In genomic region chr19:38506723-38507550, GRCh38 we compare ENCODE assay signal across 8 cellular contexts.
A peak's percentile ranks its signal among the peaks of the same experiment; 100 is the strongest.
DNase-seq lines count a peak whose midpoint lies in the region; ATAC-seq lines count a peak whose summit lies in the region.

No MANE protein-coding gene starts in this region.

- ATAC-seq in HG03159 (IDR thresholded peaks at IDR 0.05; ENCODE audit: unreplicated experiment) (peak; percentile 56), HG03175 (IDR thresholded peaks at IDR 0.05; ENCODE audit: unreplicated experiment) (no peak)

- DNase-seq in GM03348 (ENCODE audit: low spot score) (peak; percentile 79), OCI-M2 (lab: John Stamatoyannopoulos, UW; ENCODE audit: unreplicated experiment) (peak; percentile 99), glomerular visceral epithelial cell (ENCODE audit: extremely low spot score) (peak; percentile 51), renal cortical epithelial cell (ENCODE audit: low read depth) (peak; percentile 20), NCI-H524 (lab: John Stamatoyannopoulos, UW) (no peak)
- DNase-seq in activated T-cell treated with anti-CD3 and anti-CD28 coated beads, Interleukin-2, amount 50 U/mL, for 48 hours, result peak; percentile 76 to 79

Comparison
In these comparisons a context has a peak if more than half of its experiments do, and no peak if none do; other contexts are left out.
1. DNase-seq: peak in GM03348 (single experiment), OCI-M2 (single experiment), activated T-cell treated with anti-CD3 and anti-CD28 coated beads, Interleukin-2, amount 50 U/mL, for 48 hours (2 of 2), glomerular visceral epithelial cell (single experiment) and renal cortical epithelial cell (single experiment); none in NCI-H524 (0 of 2).